ENCODE assay signal across 17 cellular contexts in genomic region chr5:14244721-14245518, GRCh38.
DNase-seq lines count a peak whose midpoint lies in the region; ATAC-seq and TF ChIP-seq lines count a peak whose summit lies in the region.
"Had no signal": no experiment of that assay in that cellular context is flagged by ENCODE, and none has a peak within 500 bp of the region (broad histone marks: within the 10 kb centered on the region; RNA-seq: fewer than 3 reads in every experiment).

No MANE protein-coding gene starts in this region.

- H3K36me3 ChIP-seq in osteoblast (ENCODE audit: insufficient read depth, low read length), result peaks cover 4% of the 10 kb centered on the region
- H3K36me3 ChIP-seq: gastroesophageal sphincter had no signal

- no peaks in the 10 kb centered on the region for H3K4me1 Mint-ChIP-seq in stimulated activated naive CD8-positive, alpha-beta T cell treated with anti-CD3 and anti-CD28 coated beads, Interleukin-15, amount 100 ng/mL, for 72 hours
- H3K4me1 Mint-ChIP-seq: activated CD8-positive, alpha-beta memory T cell treated with anti-CD3 and anti-CD28 coated beads, Interleukin-2, amount 10 ng/mL, durations not matched to agents 7 days and 5 days had no signal

- peaks cover 82% of the 10 kb centered on the region for H4K20me1 ChIP-seq in osteoblast (ENCODE audit: insufficient read depth, low read length)

- ATAC-seq in GM21515 (IDR thresholded peaks at IDR 0.05; ENCODE audit: unreplicated experiment), result peak; percentile 42
- no peak for ATAC-seq in stimulated activated naive CD8-positive, alpha-beta T cell treated with anti-CD3 and anti-CD28 coated beads, Interleukin-15, amount 100 ng/mL, for 72 hours
- ATAC-seq: activated CD8-positive, alpha-beta memory T cell treated with anti-CD3 and anti-CD28 coated beads, Interleukin-2, amount 10 ng/mL, durations not matched to agents 7 days and 5 days; effector memory CD8-positive, alpha-beta T cell; gastroesophageal sphincter had no signal

- DNase-seq in NCI-H2107 treated with DMSO at 0.1 percent for 48 hours (lab: John Stamatoyannopoulos, UW; ENCODE audit: unreplicated experiment), result peak; percentile 97
- peak; percentile 80 for DNase-seq in choroid plexus epithelial cell (ENCODE audit: low read depth)
- DNase-seq in osteoblast (ENCODE audit: insufficient read length, low spot score, missing footprints), result no peak
- DNase-seq in stimulated activated naive CD8-positive, alpha-beta T cell treated with anti-CD3 and anti-CD28 coated beads, Interleukin-15, amount 100 ng/mL, for 72 hours, result no peak
- no peak for DNase-seq in SKM-1 treated with dmso at 0.1 percent for 144 hours (lab: John Stamatoyannopoulos, UW; ENCODE audit: unreplicated experiment)
- DNase-seq in DMS153 treated with DMSO at 0.1 percent for 48 hours (lab: John Stamatoyannopoulos, UW; ENCODE audit: unreplicated experiment), result no peak
- DNase-seq in stimulated activated CD8-positive, alpha-beta memory T cell treated with anti-CD3 and anti-CD28 coated beads, Interleukin-4, amount 100 ng/mL, for 48 hours, result no peak
- DNase-seq: activated CD8-positive, alpha-beta memory T cell treated with anti-CD3 and anti-CD28 coated beads, Interleukin-2, amount 10 ng/mL, durations not matched to agents 7 days and 5 days; activated naive CD4-positive, alpha-beta T cell treated with Interleukin-2 at 50 U/mL for 16 hours; AML-193; effector memory CD8-positive, alpha-beta T cell; immature natural killer cell; NCI-H2227 treated with DMSO at 0.1 percent for 48 hours; posterior cingulate gyrus had no signal

- peaks cover 8% of the 10 kb centered on the region for H3K27me3 Mint-ChIP-seq in stimulated activated naive CD8-positive, alpha-beta T cell treated with anti-CD3 and anti-CD28 coated beads, Interleukin-15, amount 100 ng/mL, for 72 hours

- TF ChIP-seq CTCF in choroid plexus epithelial cell (conservative IDR thresholded peaks at IDR 0.05; ENCODE audit: low read depth, low read length), result no peak
- TF ChIP-seq CTCF in osteoblast (IDR thresholded peaks at IDR 0.05; ENCODE audit: extremely low read depth, low read depth, low read length), result no peak

- no peak overlapping the region for H3K27ac Mint-ChIP-seq in stimulated activated naive CD8-positive, alpha-beta T cell treated with anti-CD3 and anti-CD28 coated beads, Interleukin-15, amount 100 ng/mL, for 72 hours
- H3K27ac Mint-ChIP-seq: activated CD8-positive, alpha-beta memory T cell treated with anti-CD3 and anti-CD28 coated beads, Interleukin-2, amount 10 ng/mL, durations not matched to agents 7 days and 5 days; effector memory CD8-positive, alpha-beta T cell; immature natural killer cell had no signal

- no peak overlapping the region for H3K4me3 Mint-ChIP-seq in stimulated activated naive CD8-positive, alpha-beta T cell treated with anti-CD3 and anti-CD28 coated beads, Interleukin-15, amount 100 ng/mL, for 72 hours
- H3K4me3 Mint-ChIP-seq: activated CD8-positive, alpha-beta memory T cell treated with anti-CD3 and anti-CD28 coated beads, Interleukin-2, amount 10 ng/mL, durations not matched to agents 7 days and 5 days; effector memory CD8-positive, alpha-beta T cell; immature natural killer cell had no signal

- no peaks in the 10 kb centered on the region for H3K27me3 ChIP-seq in osteoblast (ENCODE audit: insufficient read depth, low read length)
- H3K27me3 ChIP-seq: gastroesophageal sphincter had no signal

- peaks cover 100% of the 10 kb centered on the region for H3K79me2 ChIP-seq in osteoblast (ENCODE audit: insufficient read depth, low read length)

- H3K4me3 ChIP-seq in choroid plexus epithelial cell (ENCODE audit: low read depth, low read length) (no peak overlapping the region), osteoblast (ENCODE audit: insufficient read depth, low read length) (no peak overlapping the region)
- H3K4me3 ChIP-seq: gastroesophageal sphincter had no signal

- no peak overlapping the region for H3K4me2 ChIP-seq in osteoblast (ENCODE audit: insufficient read depth, low read length)

- H3K27ac ChIP-seq in osteoblast (ENCODE audit: low read depth, low read length), result peak overlapping the region; percentile 9
- H3K27ac ChIP-seq: gastroesophageal sphincter, VCaP had no signal

- peaks cover 37% of the 10 kb centered on the region for H3K4me1 ChIP-seq in osteoblast (ENCODE audit: insufficient read depth, low read length)

- no peak overlapping the region for H2AFZ ChIP-seq in osteoblast (ENCODE audit: low read length)

- no peaks in the 10 kb centered on the region for H3K9me3 ChIP-seq in osteoblast (ENCODE audit: low read depth, low read length)
- H3K9me3 ChIP-seq: gastroesophageal sphincter had no signal

- H3K9me3 Mint-ChIP-seq in stimulated activated naive CD8-positive, alpha-beta T cell treated with anti-CD3 and anti-CD28 coated beads, Interleukin-15, amount 100 ng/mL, for 72 hours, result no peaks in the 10 kb centered on the region
- H3K9me3 Mint-ChIP-seq: effector memory CD8-positive, alpha-beta T cell; immature natural killer cell had no signal

Comparison
In these comparisons a context has a peak if more than half of its experiments do, and no peak if none do; other contexts are left out.
1. DNase-seq: peak in NCI-H2107 treated with DMSO at 0.1 percent for 48 hours (single experiment) and choroid plexus epithelial cell (single experiment); none in osteoblast (single experiment), stimulated activated naive CD8-positive, alpha-beta T cell treated with anti-CD3 and anti-CD28 coated beads, Interleukin-15, amount 100 ng/mL, for 72 hours (0 of 2), SKM-1 treated with dmso at 0.1 percent for 144 hours (single experiment), DMS153 treated with DMSO at 0.1 percent for 48 hours (single experiment) and stimulated activated CD8-positive, alpha-beta memory T cell treated with anti-CD3 and anti-CD28 coated beads, Interleukin-4, amount 100 ng/mL, for 48 hours (single experiment).